Comparison of ENCODE assay signal across 36 cellular contexts in the genomic region with DNA sequence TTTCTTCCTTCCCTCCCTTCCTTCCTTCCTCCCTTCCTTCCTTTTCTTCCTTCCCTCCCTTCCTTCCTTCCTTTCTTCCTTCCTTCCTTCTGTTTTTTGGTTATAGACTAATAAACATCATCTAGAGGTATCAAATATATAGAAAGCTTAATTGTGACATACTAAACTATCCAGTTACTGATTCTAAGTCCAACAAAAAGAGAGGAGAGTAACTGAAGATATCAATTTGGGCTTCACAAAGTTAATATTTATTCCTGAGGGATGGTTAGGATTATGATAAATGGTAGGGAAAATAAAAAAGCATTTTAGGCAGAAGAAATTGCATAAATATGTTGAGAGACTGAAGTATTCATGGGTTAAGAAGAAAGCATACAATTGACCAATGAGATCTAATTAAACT. TPM values are rescaled to one million over a fixed set of nuclear protein-coding genes. Genes with fewer than 3 reads are reported as not detected.
"Had no signal": no experiment of that assay in that cellular context is flagged by ENCODE, and none has a peak within 500 bp of the region (broad histone marks: within the 10 kb centered on the region; RNA-seq: fewer than 3 reads in every experiment).

No MANE protein-coding gene starts in this region.

- H3K4me3 ChIP-seq: MG63 had no signal

- H3K9me3 ChIP-seq: MG63 had no signal

- H3K27me3 ChIP-seq: MG63 had no signal

- DNase-seq: Karpas-422, Kasumi-1, MG63, MM.1S, MV-4-11, NCI-H1048, NCI-H1092, NCI-H1092 treated with DMSO at 0.1 percent for 48 hours, NCI-H1105, NCI-H1105 treated with DMSO at 0.1 percent for 48 hours, NCI-H1417, NCI-H1417 treated with DMSO at 0.1 percent for 48 hours, NCI-H1436, NCI-H1436 treated with DMSO at 0.1 percent for 48 hours, NCI-H146, NCI-H1694, NCI-H1694 treated with DMSO at 0.1 percent for 48 hours, NCI-H187, NCI-H187 treated with DMSO at 0.1 percent for 48 hours, NCI-H1930, NCI-H2029, NCI-H2029 treated with DMSO at 0.1 percent for 48 hours, NCI-H2081, NCI-H2081 treated with DMSO at 0.1 percent for 48 hours, NCI-H2107, NCI-H2171, NCI-H2171 treated with DMSO at 0.1 percent for 48 hours, NCI-H2227 treated with DMSO at 0.1 percent for 48 hours, NCI-H226, NCI-H345, NCI-H446, NCI-H446 treated with DMSO at 0.1 percent for 48 hours, NCI-H510A, NCI-H510A treated with DMSO at 0.1 percent for 48 hours had no signal

- H3K36me3 ChIP-seq: MG63 had no signal

RNA-seq across cellular contexts. Expression of a gene that starts 7.8 kb away (rescaled TPM):
- total RNA-seq: LHCN-M2, M059J had no signal
